8 cellular contexts compared by ENCODE assay signal in genomic region chr21:44817506-44817880, GRCh38. TPM values are rescaled to one million over a fixed set of nuclear protein-coding genes. Genes with fewer than 3 reads are reported as not detected.
DNase-seq lines count a peak whose midpoint lies in the region; ATAC-seq, FAIRE-seq and TF ChIP-seq lines count a peak whose summit lies in the region.

No MANE protein-coding gene starts in this region.

- H4K20me1 ChIP-seq in endothelial cell of umbilical vein (replicated peaks; ENCODE audit: control insufficient read depth, extremely low read depth, insufficient read depth, low read length): no peaks in the 10 kb centered on the region

- dilution Hi-C loops in endothelial cell of umbilical vein (cut with MboI; ENCODE audit: extremely low pct_ligation_motif_present, low sequenced_read_pairs): no loop called here

- POLR2A ChIA-PET in endothelial cell of umbilical vein (lab: Charles Lee): interaction anchor here (0.5 to 1.0 kb wide), 4 partner anchors 11 to 241 kb away, joined by 3 to 5 read pairs (median 4); partner anchors contain the start of gene UBE2G2

- peaks cover 47% of the 10 kb centered on the region for H3K79me2 ChIP-seq in endothelial cell of umbilical vein (ENCODE audit: control insufficient read depth, insufficient read depth, low read length)

- peak; percentile 73 for FAIRE-seq in endothelial cell of umbilical vein (lab: Jason Lieb, UNC)

- H3K36me3 ChIP-seq in endothelial cell of umbilical vein (ENCODE audit: control insufficient read depth in 2 of 2, extremely low read depth in 1 of 2, insufficient read depth in 2 of 2, low read length in 2 of 2): peaks cover 0 to 7% of the 10 kb centered on the region in 2 experiments

- DNase-seq in CD1c-positive myeloid dendritic cell (ENCODE audit: extremely low spot score) (peak; percentile 96), HL-60 (ENCODE audit: low read depth in 1 of 2, low spot score in 1 of 2) (peak; percentile 88), NOMO-1 treated with dmso at 0.1 percent for 144 hours (lab: John Stamatoyannopoulos, UW; ENCODE audit: unreplicated experiment) (peak; percentile 66), activated T-cell treated with anti-CD3 and anti-CD28 coated beads for 1 hour (ENCODE audit: low read depth) (peak; percentile 90), endothelial cell of umbilical vein (ENCODE audit: low read depth, low spot score) (peak; percentile 80), midbrain (lab: John Stamatoyannopoulos, UW) (peak; percentile 91)
- DNase-seq in stimulated activated CD8-positive, alpha-beta memory T cell treated with anti-CD3 and anti-CD28 coated beads, Interleukin-15, amount 100 ng/mL, for 1 hour (ENCODE audit: low read depth): peak; percentile 85

- H3K9me3 ChIP-seq in endothelial cell of umbilical vein (replicated peaks; ENCODE audit: control insufficient read depth, insufficient read depth, low read length): no peaks in the 10 kb centered on the region

- peak overlapping the region; percentile 52; the same call in 1 of the 2 replicates for H3K27ac ChIP-seq in HL-60 (replicated peaks)
- H3K27ac ChIP-seq in endothelial cell of umbilical vein (ENCODE audit: insufficient read depth, low read depth, low read length): peak overlapping the region; percentile 59

- no peaks in the 10 kb centered on the region for H3K9me1 ChIP-seq in endothelial cell of umbilical vein (replicated peaks; ENCODE audit: control insufficient read depth, extremely low read depth, insufficient read depth, low read length)

- intact Hi-C loops in endothelial cell of umbilical vein (cut with micrococcal nuclease): loop anchor here (1.0 kb wide), 2 partner anchors 15 to 57 kb away; no protein-coding TSS in a partner anchor

- no peak overlapping the region for H2AFZ ChIP-seq in endothelial cell of umbilical vein (ENCODE audit: low read depth, low read length)

- H3K27me3 ChIP-seq in HL-60 (ENCODE audit: insufficient read depth, poor library complexity, severe bottlenecking) (no peaks in the 10 kb centered on the region), endothelial cell of umbilical vein (ENCODE audit: control insufficient read depth in 2 of 2, insufficient read depth in 2 of 2, low read length in 2 of 2) (no peaks in the 10 kb centered on the region)

- BruUV-seq in endothelial cell of umbilical vein (replicated peaks; lab: Mats Ljungman, UMichigan): no TSS peak

- H3K4me2 ChIP-seq in endothelial cell of umbilical vein (ENCODE audit: insufficient read depth, low read length): peak overlapping the region; percentile 33

- TF ChIP-seq CTCF in HL-60 (IDR thresholded peaks at IDR 0.05; ENCODE audit: insufficient read depth, low read length): no peak
- peak in 1 of 2 donors; percentile 2 for TF ChIP-seq CTCF in endothelial cell of umbilical vein (IDR thresholded peaks at IDR 0.05; ENCODE audit: extremely low read depth in 1 of 2, insufficient read depth in 1 of 2, low read depth in 1 of 2, low read length in 2 of 2)

- H3K4me3 ChIP-seq in HL-60 (replicated peaks; ENCODE audit: insufficient read depth, low read length) (peak overlapping the region; percentile 83), endothelial cell of umbilical vein (replicated peaks in 1 of 3; ENCODE audit: insufficient read depth in 1 of 3, low read depth in 1 of 3, low read length in 3 of 3) (peak overlapping the region; percentile 67 to 81 (median 71))

- peaks cover 4% of the 10 kb centered on the region for H3K4me1 ChIP-seq in endothelial cell of umbilical vein (ENCODE audit: control insufficient read depth, extremely low read depth, insufficient read depth, low read length)

- no peak for TF ChIP-seq POLR2A in endothelial cell of umbilical vein (IDR thresholded peaks at IDR 0.05; ENCODE audit: low read depth, low read length)

- CTCF ChIA-PET in endothelial cell of umbilical vein (lab: Charles Lee): interaction anchor here (0.7 to 1.6 kb wide), 6 partner anchors 13 to 311 kb away, joined by 3 to 6 read pairs (median 3); partner anchors contain the start of gene UBE2G2

- peak overlapping the region; percentile 89 for H3K9ac ChIP-seq in endothelial cell of umbilical vein (replicated peaks; ENCODE audit: extremely low read depth, insufficient read depth, low read length)

- peak; percentile 74 for ATAC-seq in GM19463 (IDR thresholded peaks at IDR 0.05; ENCODE audit: unreplicated experiment)

TF ChIP-seq in endothelial cell of umbilical vein, 7 proteins besides CTCF, POLR2A, EP300 and RAD21:
- no peak for TF ChIP-seq JUN (IDR thresholded peaks at IDR 0.05; ENCODE audit: borderline replicate concordance, insufficient read depth, insufficient read length, low read depth)
- peak; percentile 51 for TF ChIP-seq POLR2AphosphoS5 (IDR thresholded peaks at IDR 0.05; ENCODE audit: insufficient read depth, low read depth, low read length)

RNA-seq across cellular contexts. Expression of gene SUMO3, which starts 0.4 kb away (rescaled TPM):
- total RNA-seq in endothelial cell of umbilical vein: 99.7 and 102 TPM in 2 replicates
- 109 and 123 TPM in 2 replicates for polyA plus RNA-seq in endothelial cell of umbilical vein
- 115 and 130 TPM in 2 replicates for polyA plus RNA-seq in endothelial cell of umbilical vein (2011; cell fraction: cytosol; rRNA removed)
- polyA plus RNA-seq in endothelial cell of umbilical vein (2011; cell fraction: nucleus; rRNA removed): 46.3 and 55.9 TPM in 2 replicates
- 107 and 137 TPM in 2 replicates for polyA plus RNA-seq in endothelial cell of umbilical vein (2012)
- 79.8 and 101 TPM in 2 replicates for polyA minus RNA-seq in endothelial cell of umbilical vein
- polyA minus RNA-seq in endothelial cell of umbilical vein (2011; cell fraction: cytosol; rRNA and poly(A)+ RNA removed): 50.6 TPM
- polyA minus RNA-seq in endothelial cell of umbilical vein (2011; cell fraction: nucleus; rRNA and poly(A)+ RNA removed): 21.6 and 22.3 TPM in 2 replicates

RNA-seq across cellular contexts. Expression of gene UBE2G2, which starts 15.9 kb away (rescaled TPM):
- total RNA-seq in endothelial cell of umbilical vein: 114 and 117 TPM in 2 replicates
- polyA plus RNA-seq in endothelial cell of umbilical vein: 86.4 and 95.0 TPM in 2 replicates
- polyA plus RNA-seq in endothelial cell of umbilical vein (2011; cell fraction: cytosol; rRNA removed): 90.1 and 97.5 TPM in 2 replicates
- 200 and 203 TPM in 2 replicates for polyA plus RNA-seq in endothelial cell of umbilical vein (2011; cell fraction: nucleus; rRNA removed)
- 126 and 142 TPM in 2 replicates for polyA plus RNA-seq in endothelial cell of umbilical vein (2012)
- 158 TPM in 2 replicates for polyA minus RNA-seq in endothelial cell of umbilical vein
- 57.2 TPM for polyA minus RNA-seq in endothelial cell of umbilical vein (2011; cell fraction: cytosol; rRNA and poly(A)+ RNA removed)
- polyA minus RNA-seq in endothelial cell of umbilical vein (2011; cell fraction: nucleus; rRNA and poly(A)+ RNA removed): 87.5 and 102 TPM in 2 replicates

RNA-seq across cellular contexts. Expression of gene PTTG1IP, which starts 56.0 kb away (rescaled TPM):
- 406 and 415 TPM in 2 replicates for total RNA-seq in endothelial cell of umbilical vein
- 313 and 342 TPM in 2 replicates for polyA plus RNA-seq in endothelial cell of umbilical vein
- 289 and 309 TPM in 2 replicates for polyA plus RNA-seq in endothelial cell of umbilical vein (2011; cell fraction: cytosol; rRNA removed)
- polyA plus RNA-seq in endothelial cell of umbilical vein (2011; cell fraction: nucleus; rRNA removed): 194 and 204 TPM in 2 replicates
- 314 and 368 TPM in 2 replicates for polyA plus RNA-seq in endothelial cell of umbilical vein (2012)
- polyA minus RNA-seq in endothelial cell of umbilical vein: 267 and 299 TPM in 2 replicates
- polyA minus RNA-seq in endothelial cell of umbilical vein (2011; cell fraction: cytosol; rRNA and poly(A)+ RNA removed): 103 TPM
- polyA minus RNA-seq in endothelial cell of umbilical vein (2011; cell fraction: nucleus; rRNA and poly(A)+ RNA removed): 77.5 and 96.0 TPM in 2 replicates

Comparison
In these comparisons a context has a peak if more than half of its experiments do, and no peak if none do; other contexts are left out.
1. Peak in every context shown above with its lines: DNase-seq, ATAC-seq, H3K4me3 ChIP-seq and H3K27ac ChIP-seq.